In the genomic region with DNA sequence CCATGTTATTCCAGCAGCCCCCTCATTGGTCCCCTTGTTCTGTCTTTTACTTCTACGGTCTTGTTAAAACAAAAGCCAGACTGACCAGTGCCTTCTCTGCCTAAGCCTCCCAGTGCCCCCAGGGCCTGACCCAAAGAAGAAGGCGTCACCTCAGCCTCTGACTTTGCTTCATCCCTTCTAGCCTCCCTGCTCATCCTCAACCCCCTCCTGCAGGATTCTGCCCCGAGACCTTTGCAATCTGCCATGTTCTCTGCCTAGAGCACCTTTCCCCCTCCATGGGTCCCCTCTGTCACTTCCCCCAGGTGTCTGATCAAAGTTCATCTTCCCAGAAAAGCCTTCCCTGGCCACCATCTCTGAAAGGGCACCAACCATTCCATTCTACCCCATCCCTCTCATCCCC, we compare ENCODE assay signal across 33 cellular contexts.
"Had no signal": no experiment of that assay in that cellular context is flagged by ENCODE, and none has a peak within 500 bp of the region (broad histone marks: within the 10 kb centered on the region; RNA-seq: fewer than 3 reads in every experiment).

No MANE protein-coding gene starts in this region.

- H3K9me3 ChIP-seq: MG63 had no signal

- DNase-seq: Karpas-422, MG63, MM.1S, NCI-H1048, NCI-H1092, NCI-H1092 treated with DMSO at 0.1 percent for 48 hours, NCI-H1105, NCI-H1105 treated with DMSO at 0.1 percent for 48 hours, NCI-H1417, NCI-H1417 treated with DMSO at 0.1 percent for 48 hours, NCI-H1436, NCI-H1436 treated with DMSO at 0.1 percent for 48 hours, NCI-H146, NCI-H1694, NCI-H1694 treated with DMSO at 0.1 percent for 48 hours, NCI-H187, NCI-H187 treated with DMSO at 0.1 percent for 48 hours, NCI-H1930, NCI-H2029, NCI-H2029 treated with DMSO at 0.1 percent for 48 hours, NCI-H2081, NCI-H2081 treated with DMSO at 0.1 percent for 48 hours, NCI-H2107, NCI-H2171, NCI-H2171 treated with DMSO at 0.1 percent for 48 hours, NCI-H2227 treated with DMSO at 0.1 percent for 48 hours, NCI-H226, NCI-H345, NCI-H446, NCI-H446 treated with DMSO at 0.1 percent for 48 hours, NCI-H510A, NCI-H510A treated with DMSO at 0.1 percent for 48 hours had no signal

- H3K27ac ChIP-seq: KMS-11 had no signal

- H3K4me3 ChIP-seq: MG63 had no signal

- H3K36me3 ChIP-seq: MG63 had no signal

- H3K4me2 ChIP-seq: KMS-11 had no signal

- H3K9ac ChIP-seq: KMS-11 had no signal
